In genomic region chr2:198259496-198259895, GRCh38 we compare ENCODE assay signal across 28 cellular contexts.
"Had no signal": no experiment of that assay in that cellular context is flagged by ENCODE, and none has a peak within 500 bp of the region (broad histone marks: within the 10 kb centered on the region; RNA-seq: fewer than 3 reads in every experiment).

No MANE protein-coding gene starts in this region.

- DNase-seq: naive thymus-derived CD8-positive, alpha-beta T cell; nephron progenitor cell; nucleus accumbens; pancreas; posterior cingulate gyrus; psoas muscle; right cardiac atrium; right lobe of liver; sigmoid colon; small intestine; stimulated activated CD4-positive, alpha-beta T cell treated with anti-CD3 and anti-CD28 coated beads, Interleukin-15, amount 100 ng/mL, for 24 hours; stimulated activated CD4-positive, alpha-beta T cell treated with anti-CD3 and anti-CD28 coated beads, Interleukin-2, amount 100 ng/mL, for 24 hours; stimulated activated CD4-positive, alpha-beta T cell treated with anti-CD3 and anti-CD28 coated beads, Interleukin-2, amount 100 ng/mL, for 48 hours; stimulated activated CD4-positive, alpha-beta T cell treated with anti-CD3 and anti-CD28 coated beads, Interleukin-4, amount 100 ng/mL, for 24 hours; stimulated activated naive B cell treated with anti-CD40 and anti-IgM and Interleukin-4, amounts not matched to agents 10 μg/mL and 1 μg/mL and 100 μg/mL, for 72 hours; stimulated activated naive CD4-positive, alpha-beta T cell treated with Interleukin-2 at 50 U/mL for 16 hours; stomach; testis; tibial artery; transverse colon; upper lobe of right lung; uterus had no signal

- H3K27ac Mint-ChIP-seq: natural killer cell treated with Interleukin-12 subunit alpha and Interleukin-12 subunit beta and Interleukin-15 and Interleukin-18, amount 100 ng/mL, for 72 hours; nephron progenitor cell; progenitor cell of endocrine pancreas; stimulated activated effector memory CD8-positive, alpha-beta T cell treated with anti-CD3 and anti-CD28 coated beads, Interleukin-12 subunit alpha, Interleukin-12 subunit beta, amount 100 ng/mL, for 72 hours; stimulated activated naive B cell treated with anti-CD40 and anti-IgM and Interleukin-4, amounts not matched to agents 10 μg/mL and 1 μg/mL and 100 μg/mL, for 72 hours; stimulated activated naive CD8-positive, alpha-beta T cell treated with anti-CD3 and anti-CD28 coated beads, Interleukin-15, Interleukin-2, amounts not matched to agents 100 ng/mL and 50 ng/mL, for 24 hours; type B pancreatic cell had no signal

- H3K4me1 Mint-ChIP-seq: naive thymus-derived CD8-positive, alpha-beta T cell; nephron progenitor cell; stimulated activated effector memory CD8-positive, alpha-beta T cell treated with anti-CD3 and anti-CD28 coated beads, Interleukin-12 subunit alpha, Interleukin-12 subunit beta, amount 100 ng/mL, for 72 hours; stimulated activated naive B cell treated with anti-CD40 and anti-IgM and Interleukin-4, amounts not matched to agents 10 μg/mL and 1 μg/mL and 100 μg/mL, for 72 hours had no signal

- H3K4me3 Mint-ChIP-seq: naive thymus-derived CD8-positive, alpha-beta T cell; natural killer cell treated with Interleukin-12 subunit alpha and Interleukin-12 subunit beta and Interleukin-15 and Interleukin-18, amount 100 ng/mL, for 72 hours; nephron progenitor cell; neural crest cell; stimulated activated effector memory CD8-positive, alpha-beta T cell treated with anti-CD3 and anti-CD28 coated beads, Interleukin-12 subunit alpha, Interleukin-12 subunit beta, amount 100 ng/mL, for 72 hours; stimulated activated naive B cell treated with anti-CD40 and anti-IgM and Interleukin-4, amounts not matched to agents 10 μg/mL and 1 μg/mL and 100 μg/mL, for 72 hours; stimulated activated naive CD8-positive, alpha-beta T cell treated with anti-CD3 and anti-CD28 coated beads, Interleukin-15, Interleukin-2, amounts not matched to agents 100 ng/mL and 50 ng/mL, for 24 hours; type B pancreatic cell had no signal

- ATAC-seq: naive thymus-derived CD8-positive, alpha-beta T cell; natural killer cell treated with Interleukin-12 subunit alpha and Interleukin-12 subunit beta and Interleukin-15 and Interleukin-18, amount 100 ng/mL, for 72 hours; pancreas; psoas muscle; right cardiac atrium; right lobe of liver; stimulated activated effector memory CD8-positive, alpha-beta T cell treated with anti-CD3 and anti-CD28 coated beads, Interleukin-12 subunit alpha, Interleukin-12 subunit beta, amount 100 ng/mL, for 72 hours; stimulated activated naive B cell treated with anti-CD40 and anti-IgM and Interleukin-4, amounts not matched to agents 10 μg/mL and 1 μg/mL and 100 μg/mL, for 72 hours; upper lobe of right lung had no signal

- H3K9me3 Mint-ChIP-seq: naive thymus-derived CD8-positive, alpha-beta T cell; natural killer cell treated with Interleukin-12 subunit alpha and Interleukin-12 subunit beta and Interleukin-15 and Interleukin-18, amount 100 ng/mL, for 72 hours; nephron progenitor cell; neural crest cell; stimulated activated effector memory CD8-positive, alpha-beta T cell treated with anti-CD3 and anti-CD28 coated beads, Interleukin-12 subunit alpha, Interleukin-12 subunit beta, amount 100 ng/mL, for 72 hours; stimulated activated naive CD8-positive, alpha-beta T cell treated with anti-CD3 and anti-CD28 coated beads, Interleukin-15, Interleukin-2, amounts not matched to agents 100 ng/mL and 50 ng/mL, for 24 hours; type B pancreatic cell had no signal

- H3K36me3 Mint-ChIP-seq: naive thymus-derived CD8-positive, alpha-beta T cell; natural killer cell treated with Interleukin-12 subunit alpha and Interleukin-12 subunit beta and Interleukin-15 and Interleukin-18, amount 100 ng/mL, for 72 hours; stimulated activated effector memory CD8-positive, alpha-beta T cell treated with anti-CD3 and anti-CD28 coated beads, Interleukin-12 subunit alpha, Interleukin-12 subunit beta, amount 100 ng/mL, for 72 hours; stimulated activated naive B cell treated with anti-CD40 and anti-IgM and Interleukin-4, amounts not matched to agents 10 μg/mL and 1 μg/mL and 100 μg/mL, for 72 hours; type B pancreatic cell had no signal
